13 cellular contexts compared by ENCODE assay signal in genomic region chrX:125998432-125998831, GRCh38.
DNase-seq lines count a peak whose midpoint lies in the region; ATAC-seq and TF ChIP-seq lines count a peak whose summit lies in the region.
"Had no signal": no experiment of that assay in that cellular context is flagged by ENCODE, and none has a peak within 500 bp of the region (broad histone marks: within the 10 kb centered on the region; RNA-seq: fewer than 3 reads in every experiment).

No MANE protein-coding gene starts in this region.

- H3K9me3 Mint-ChIP-seq in Caco-2 (ENCODE audit: unreplicated experiment): no peaks in the 10 kb centered on the region

- DNase-seq in Caco-2: peak in 1 of 2 experiments; percentile 5
- peak; percentile 18 for DNase-seq in KBM-7
- peak; percentile 0 for DNase-seq in RPMI7951 (ENCODE audit: low read depth)
- peak; percentile 35 for DNase-seq in iPS-NIHi7 (ENCODE audit: extremely low spot score)
- DNase-seq in T1000 (lab: John Stamatoyannopoulos, UW): no peak
- DNase-seq in occipital lobe (lab: John Stamatoyannopoulos, UW): no peak
- DNase-seq: body of pancreas; HCEC 1CT; left cardiac atrium; stimulated activated CD4-positive, alpha-beta T cell treated with anti-CD3 and anti-CD28 coated beads, Interleukin-4, amount 100 ng/mL, for 24 hours had no signal

- H3K4me3 ChIP-seq in Caco-2 (ENCODE audit: low read depth, low read length): no peak overlapping the region
- H3K4me3 ChIP-seq: body of pancreas had no signal

- H3K27me3 ChIP-seq in Caco-2 (replicated peaks; ENCODE audit: control insufficient read depth, insufficient read depth, low read length): no peaks in the 10 kb centered on the region
- H3K27me3 ChIP-seq: body of pancreas had no signal

- H3K4me1 ChIP-seq in Caco-2: no peaks in the 10 kb centered on the region
- H3K4me1 ChIP-seq: body of pancreas had no signal

- ATAC-seq in GM18517 (IDR thresholded peaks at IDR 0.05; ENCODE audit: unreplicated experiment) (no peak), HG02610 (IDR thresholded peaks at IDR 0.05; ENCODE audit: unreplicated experiment) (no peak)
- ATAC-seq: body of pancreas, left cardiac atrium had no signal

- in situ Hi-C loops in KBM-7 (cut with MboI; ENCODE audit: low pct_unique_long_range_greater_than_20kb, low sequenced_read_pairs): no loop called here

- H3K36me3 Mint-ChIP-seq in Caco-2 (ENCODE audit: insufficient read depth, unreplicated experiment): no peaks in the 10 kb centered on the region
- H3K36me3 Mint-ChIP-seq: IgD-negative memory B cell had no signal

- H3K36me3 ChIP-seq in Caco-2 (ENCODE audit: control insufficient read depth, insufficient read depth, low read length): no peaks in the 10 kb centered on the region

- intact Hi-C loops in Caco-2 (cut with micrococcal nuclease; ENCODE audit: unreplicated experiment): no loop called here

- no peaks in the 10 kb centered on the region for H3K9me3 ChIP-seq in Caco-2
- H3K9me3 ChIP-seq: body of pancreas had no signal

- no TSS peak for BruUV-seq in Caco-2 (replicated peaks; lab: Mats Ljungman, UMichigan)

- no peaks in the 10 kb centered on the region for H3K4me1 Mint-ChIP-seq in Caco-2 (ENCODE audit: low read depth, unreplicated experiment)
- H3K4me1 Mint-ChIP-seq: IgD-negative memory B cell had no signal

- no peak overlapping the region for H3K27ac Mint-ChIP-seq in Caco-2 (ENCODE audit: unreplicated experiment)
- H3K27ac Mint-ChIP-seq: IgD-negative memory B cell had no signal

- peak; percentile 18 to 47 for TF ChIP-seq CTCF in Caco-2 (IDR thresholded peaks at IDR 0.05; ENCODE audit: insufficient read depth in 1 of 2, low read depth in 1 of 2, low read length in 1 of 2, severe bottlenecking in 1 of 2, unreplicated experiment in 1 of 2)

- no peak overlapping the region for H3K4me3 Mint-ChIP-seq in Caco-2 (ENCODE audit: unreplicated experiment)
- H3K4me3 Mint-ChIP-seq: IgD-negative memory B cell had no signal

- POLR2A ChIA-PET in Caco-2 (lab: Charles Lee): no interaction called here

- CTCF ChIA-PET in Caco-2 (lab: Charles Lee): no interaction called here

- H3K27me3 Mint-ChIP-seq in Caco-2 (ENCODE audit: insufficient read depth, unreplicated experiment): peaks cover 2% of the 10 kb centered on the region
- H3K27me3 Mint-ChIP-seq: IgD-negative memory B cell had no signal

Comparison
In these comparisons a context has a peak if more than half of its experiments do, and no peak if none do; other contexts are left out.
1. DNase-seq: peak in KBM-7 (single experiment), RPMI7951 (single experiment) and iPS-NIHi7 (single experiment); none in T1000 (single experiment) and occipital lobe (single experiment).